In the genomic region with DNA sequence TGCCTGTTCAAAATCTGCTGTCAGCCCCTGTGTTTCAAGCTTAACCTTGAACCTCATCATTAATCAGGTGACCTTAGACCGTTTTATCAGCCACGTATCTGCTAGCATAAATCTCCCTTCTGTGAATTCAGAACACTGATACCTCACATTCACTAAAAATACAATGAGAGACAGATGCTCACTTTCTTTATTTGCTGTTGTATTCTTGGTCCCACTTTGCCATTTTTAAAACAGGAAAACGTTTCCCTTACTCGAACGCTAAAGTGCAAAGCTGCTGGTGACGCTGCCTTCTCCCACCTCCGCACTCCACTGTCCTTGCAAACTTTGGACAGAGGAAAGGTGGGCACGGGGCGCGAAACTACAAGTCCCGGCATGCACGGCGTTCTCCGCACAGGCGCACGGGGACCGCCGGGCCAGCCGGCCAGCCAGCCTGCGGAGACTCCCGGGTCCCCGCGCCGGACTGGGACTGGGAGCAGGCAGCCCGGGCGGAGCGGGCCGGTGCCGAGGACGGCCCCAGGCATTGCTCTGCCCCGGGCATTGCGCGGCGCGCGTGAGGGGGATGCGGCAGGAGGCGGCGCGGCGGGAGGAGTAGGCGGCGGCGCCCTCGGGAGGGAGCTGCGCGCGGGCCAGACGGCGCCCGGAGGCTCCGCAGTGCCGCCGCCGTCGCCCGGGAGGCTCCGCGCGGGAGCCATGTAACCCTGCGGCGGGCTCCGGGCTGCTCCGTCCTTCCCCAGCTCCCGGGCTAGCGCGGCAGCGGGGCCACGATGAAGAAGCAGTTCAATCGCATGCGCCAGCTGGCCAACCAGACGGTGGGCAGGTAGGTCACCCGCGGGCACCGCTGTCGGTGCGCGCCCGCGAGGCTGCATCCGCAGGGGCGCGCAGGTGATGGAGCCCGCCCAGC, we compare ENCODE assay signal across 8 cellular contexts. TPM values are rescaled to one million over a fixed set of nuclear protein-coding genes. Genes with fewer than 3 reads are reported as not detected.
A peak's percentile ranks its signal among the peaks of the same experiment; 100 is the strongest.
DNase-seq lines count a peak whose midpoint lies in the region; ATAC-seq lines count a peak whose summit lies in the region.

A gene with protein sequence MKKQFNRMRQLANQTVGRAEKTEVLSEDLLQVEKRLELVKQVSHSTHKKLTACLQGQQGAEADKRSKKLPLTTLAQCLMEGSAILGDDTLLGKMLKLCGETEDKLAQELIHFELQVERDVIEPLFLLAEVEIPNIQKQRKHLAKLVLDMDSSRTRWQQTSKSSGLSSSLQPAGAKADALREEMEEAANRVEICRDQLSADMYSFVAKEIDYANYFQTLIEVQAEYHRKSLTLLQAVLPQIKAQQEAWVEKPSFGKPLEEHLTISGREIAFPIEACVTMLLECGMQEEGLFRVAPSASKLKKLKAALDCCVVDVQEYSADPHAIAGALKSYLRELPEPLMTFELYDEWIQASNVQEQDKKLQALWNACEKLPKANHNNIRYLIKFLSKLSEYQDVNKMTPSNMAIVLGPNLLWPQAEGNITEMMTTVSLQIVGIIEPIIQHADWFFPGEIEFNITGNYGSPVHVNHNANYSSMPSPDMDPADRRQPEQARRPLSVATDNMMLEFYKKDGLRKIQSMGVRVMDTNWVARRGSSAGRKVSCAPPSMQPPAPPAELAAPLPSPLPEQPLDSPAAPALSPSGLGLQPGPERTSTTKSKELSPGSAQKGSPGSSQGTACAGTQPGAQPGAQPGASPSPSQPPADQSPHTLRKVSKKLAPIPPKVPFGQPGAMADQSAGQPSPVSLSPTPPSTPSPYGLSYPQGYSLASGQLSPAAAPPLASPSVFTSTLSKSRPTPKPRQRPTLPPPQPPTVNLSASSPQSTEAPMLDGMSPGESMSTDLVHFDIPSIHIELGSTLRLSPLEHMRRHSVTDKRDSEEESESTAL (plus strand): TSS at position 424 of the 901 bp plus-strand sequence. CDS start 341 bp downstream, at position 765.

- ATAC-seq in GM18499 (IDR thresholded peaks at IDR 0.05; ENCODE audit: insufficient read depth, unreplicated experiment) (peak; percentile 54), HG02870 (IDR thresholded peaks at IDR 0.05; ENCODE audit: unreplicated experiment) (peak; percentile 82), left ventricle myocardium superior (peak; percentile 98)

- no peak within 1 kb of the TSS for H2AK5ac ChIP-seq in trophoblast cell (ENCODE audit: low read length)

- H3K27me3 ChIP-seq in trophoblast cell (ENCODE audit: insufficient read depth, low read length) = no peaks in the 10 kb centered on the region

- intact Hi-C loops in left ventricle myocardium superior (cut with micrococcal nuclease) = no loop called here

- H2AFZ ChIP-seq in trophoblast cell (ENCODE audit: insufficient read depth, low read length, poor library complexity) = peak within 1 kb of the TSS; percentile 77

- DNase-seq in AG08396 (ENCODE audit: low spot score) (peak; percentile 89), NCI-H2227 (lab: John Stamatoyannopoulos, UW; ENCODE audit: unreplicated experiment) (peak; percentile 43), amniotic epithelial cell (ENCODE audit: low read depth) (peak; percentile 55), left ventricle myocardium superior (peak; percentile 85), trophoblast cell (peak; percentile 48 to 70)
- no peak for DNase-seq in stimulated activated naive CD4-positive, alpha-beta T cell (lab: John Stamatoyannopoulos, UW)

- H3K36me3 ChIP-seq in trophoblast cell (ENCODE audit: control insufficient read depth in 1 of 2, insufficient read depth in 2 of 2, low read length in 2 of 2) = no peaks in the 10 kb centered on the region

- H2BK120ac ChIP-seq in trophoblast cell (ENCODE audit: insufficient read depth, low read length, poor library complexity) = no peak within 1 kb of the TSS

- H3K4me2 ChIP-seq in trophoblast cell (ENCODE audit: low read length) = peak within 1 kb of the TSS; percentile 89

- peak within 1 kb of the TSS; percentile 3 for H3K14ac ChIP-seq in trophoblast cell (ENCODE audit: low read length)

- H3K4me3 ChIP-seq in trophoblast cell (ENCODE audit: low read depth, low read length) = peak within 1 kb of the TSS; percentile 93

- H3K79me2 ChIP-seq in trophoblast cell (ENCODE audit: control insufficient read depth, insufficient read depth, low read length, poor library complexity) = peaks cover 2% of the 10 kb centered on the region

- peaks cover 4 to 9% of the 10 kb centered on the region in 2 experiments for H3K4me1 ChIP-seq in trophoblast cell (ENCODE audit: control insufficient read depth in 1 of 2, insufficient read depth in 2 of 2, low read length in 2 of 2)

- H4K91ac ChIP-seq in trophoblast cell (ENCODE audit: low read depth, low read length) = peak within 1 kb of the TSS; percentile 41

- WGBS in trophoblast cell (ENCODE audit: extremely low coverage, insufficient coverage, insufficient read length) = no CpG with 5 or more reads among the region's 84 CpGs

- no peak within 1 kb of the TSS for H3K4ac ChIP-seq in trophoblast cell (ENCODE audit: low read depth, low read length)

- peaks cover 5% of the 10 kb centered on the region for H3K79me1 ChIP-seq in trophoblast cell (ENCODE audit: low read length)

- peak within 1 kb of the TSS; percentile 12 for H3K27ac ChIP-seq in trophoblast cell (ENCODE audit: low read depth, low read length)

- no peak within 1 kb of the TSS for H3K9ac ChIP-seq in trophoblast cell (ENCODE audit: low read length)

- peak within 1 kb of the TSS; percentile 53 for H3K18ac ChIP-seq in trophoblast cell (ENCODE audit: low read length)

- H4K12ac ChIP-seq in trophoblast cell (ENCODE audit: low read depth, low read length) = peak within 1 kb of the TSS; percentile 49

- H3K23ac ChIP-seq in trophoblast cell (ENCODE audit: low read length) = no peak within 1 kb of the TSS

- no peak within 1 kb of the TSS for H2BK5ac ChIP-seq in trophoblast cell (ENCODE audit: low read depth, low read length, poor library complexity)

- H3K9me3 ChIP-seq in trophoblast cell (ENCODE audit: insufficient read depth, low read depth, low read length) = no peaks in the 10 kb centered on the region

- no peak within 1 kb of the TSS for H2BK12ac ChIP-seq in trophoblast cell (ENCODE audit: low read length)

- peak within 1 kb of the TSS; percentile 34 for H4K8ac ChIP-seq in trophoblast cell (ENCODE audit: low read depth, low read length)

RNA-seq across cellular contexts. Expression of the gene that starts here (rescaled TPM):
- total RNA-seq in left ventricle myocardium superior = 9.9 TPM
- 3.9 and 4.3 TPM in 2 replicates for polyA plus RNA-seq in trophoblast cell (2013)

Comparison
In these comparisons a context has a peak if more than half of its experiments do, and no peak if none do; other contexts are left out.
1. DNase-seq: peak in AG08396 (single experiment), NCI-H2227 (single experiment), amniotic epithelial cell (single experiment), left ventricle myocardium superior (single experiment) and trophoblast cell (2 of 2); none in stimulated activated naive CD4-positive, alpha-beta T cell (0 of 6).
2. Peak in every context shown above with its lines, with median percentiles within 50 percentile points of each other: ATAC-seq.